17 cellular contexts compared by ENCODE assay signal in the genomic region with DNA sequence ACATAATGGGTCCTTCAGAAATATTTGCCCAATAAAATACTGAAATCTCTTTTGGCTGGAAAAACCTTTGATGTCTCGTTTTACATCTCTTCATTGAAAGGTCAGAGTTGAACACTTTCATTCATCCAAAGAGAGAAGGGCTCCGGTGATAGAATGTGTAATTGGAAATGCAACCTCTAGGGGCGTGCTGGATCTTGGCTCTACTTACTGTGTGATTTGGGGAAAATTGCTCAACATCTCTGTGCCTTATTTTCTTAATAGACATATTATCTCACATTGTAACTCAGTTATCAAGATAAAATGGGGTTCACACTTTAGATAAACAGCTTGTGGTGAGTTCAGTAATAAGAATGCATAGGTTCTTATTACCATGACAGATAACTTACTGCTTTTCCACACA.
DNase-seq lines count a peak whose midpoint lies in the region; ATAC-seq, FAIRE-seq and TF ChIP-seq lines count a peak whose summit lies in the region.
"Had no signal": no experiment of that assay in that cellular context is flagged by ENCODE, and none has a peak within 500 bp of the region (broad histone marks: within the 10 kb centered on the region; RNA-seq: fewer than 3 reads in every experiment).

No MANE protein-coding gene starts in this region.

- H2BK15ac ChIP-seq in mesendoderm (replicated peaks; ENCODE audit: low read depth) = no peak overlapping the region

- H4K5ac ChIP-seq in mesendoderm (ENCODE audit: low read length) = no peak overlapping the region

- no peak overlapping the region for H3K4me2 ChIP-seq in mesendoderm (ENCODE audit: low read length)

- ATAC-seq in GM18858 (IDR thresholded peaks at IDR 0.05; ENCODE audit: unreplicated experiment) = no peak
- ATAC-seq: psoas muscle had no signal

- H2AK5ac ChIP-seq in mesendoderm (ENCODE audit: low read length) = no peak overlapping the region

- no peaks in the 10 kb centered on the region for H3K79me2 ChIP-seq in mesendoderm (ENCODE audit: control insufficient read depth, insufficient read depth, low read length)

- H4K8ac ChIP-seq in mesendoderm (ENCODE audit: low read depth, low read length) = no peak overlapping the region

- FAIRE-seq in bronchial epithelial cell (lab: Jason Lieb, UNC) = no peak
- FAIRE-seq: astrocyte had no signal

- no peak overlapping the region for H3K23ac ChIP-seq in mesendoderm (ENCODE audit: low read length)

- H3K4me3 ChIP-seq in GM06990 (replicated peaks; ENCODE audit: low read depth, low read length) (no peak overlapping the region), bronchial epithelial cell (ENCODE audit: low read depth, low read length) (no peak overlapping the region), mesendoderm (ENCODE audit: low read length) (no peak overlapping the region)
- H3K4me3 ChIP-seq: left ventricle myocardium inferior, psoas muscle had no signal

- DNase-seq in GM06990 (ENCODE audit: extremely low read depth, insufficient read length) = no peak
- DNase-seq in NAMALWA (ENCODE audit: low spot score) = peak; percentile 47
- DNase-seq in bronchial epithelial cell (ENCODE audit: low read depth) = no peak
- DNase-seq in mesendoderm = peak; percentile 14
- DNase-seq in activated T-cell treated with anti-CD3 and anti-CD28 coated beads, Interleukin-2, amount 50 U/mL, for 1 hour = no peak
- no peak for DNase-seq in NOMO-1 treated with dmso at 0.1 percent for 144 hours (lab: John Stamatoyannopoulos, UW; ENCODE audit: unreplicated experiment)
- no peak for DNase-seq in NK-92 (lab: John Stamatoyannopoulos, UW; ENCODE audit: unreplicated experiment)
- DNase-seq: activated CD4-positive, CD25-positive, alpha-beta regulatory T cell; activated naive CD4-positive, alpha-beta T cell; dermis blood vessel endothelial cell; left ventricle myocardium inferior; NCI-H2029; NCI-H510A treated with DMSO at 0.1 percent for 48 hours; psoas muscle had no signal

- H2BK120ac ChIP-seq in mesendoderm (ENCODE audit: low read depth, low read length) = no peak overlapping the region

- H3K4me1 ChIP-seq in mesendoderm (ENCODE audit: control insufficient read depth, low read depth, low read length) = no peaks in the 10 kb centered on the region
- H3K4me1 ChIP-seq: left ventricle myocardium inferior, psoas muscle had no signal

- no peak overlapping the region for H2BK5ac ChIP-seq in mesendoderm (ENCODE audit: low read length)

- H3K79me1 ChIP-seq in mesendoderm (ENCODE audit: low read length) = no peaks in the 10 kb centered on the region

- no peak overlapping the region for H3K18ac ChIP-seq in mesendoderm (ENCODE audit: low read length)

- H3K9ac ChIP-seq in mesendoderm (ENCODE audit: low read length) = no peak overlapping the region

- H3K36me3 ChIP-seq in GM06990 (ENCODE audit: control insufficient read depth, insufficient read depth, low read length) (no peaks in the 10 kb centered on the region), bronchial epithelial cell (ENCODE audit: control insufficient read depth, insufficient read depth, low read length) (no peaks in the 10 kb centered on the region), mesendoderm (ENCODE audit: control insufficient read depth, insufficient read depth, low read length) (no peaks in the 10 kb centered on the region)
- H3K36me3 ChIP-seq: left ventricle myocardium inferior had no signal

- no peak overlapping the region for H3K56ac ChIP-seq in mesendoderm (ENCODE audit: low read length)

- peak; percentile 1 for TF ChIP-seq CTCF in GM06990 (IDR thresholded peaks at IDR 0.05; ENCODE audit: insufficient read depth, low read length, poor library complexity, severe bottlenecking)
- peak; percentile 6 for TF ChIP-seq CTCF in bronchial epithelial cell (IDR thresholded peaks at IDR 0.05; ENCODE audit: insufficient read depth, low read length, severe bottlenecking)

- H3K27me3 ChIP-seq in GM06990 (replicated peaks; ENCODE audit: control insufficient read depth, insufficient read depth, low read length) = no peaks in the 10 kb centered on the region
- H3K27me3 ChIP-seq in bronchial epithelial cell (ENCODE audit: control insufficient read depth, insufficient read depth, low read length) = no peaks in the 10 kb centered on the region
- no peaks in the 10 kb centered on the region for H3K27me3 ChIP-seq in mesendoderm (ENCODE audit: insufficient read depth, low read length, poor library complexity)

- H3K27ac ChIP-seq in mesendoderm (ENCODE audit: low read depth, low read length) = no peak overlapping the region
- H3K27ac ChIP-seq: left ventricle myocardium inferior, psoas muscle, RWPE1 had no signal

- no peak overlapping the region for H3K4ac ChIP-seq in mesendoderm (ENCODE audit: low read depth, low read length)

- no CpG with 5 or more reads among the region's 3 CpGs for WGBS in mesendoderm (ENCODE audit: extremely low coverage, insufficient coverage, low lambda C conversion rate)

Comparison
In these comparisons a context has a peak if more than half of its experiments do, and no peak if none do; other contexts are left out.
1. DNase-seq: peak in NAMALWA (single experiment) and mesendoderm (single experiment); none in GM06990 (single experiment), bronchial epithelial cell (single experiment), activated T-cell treated with anti-CD3 and anti-CD28 coated beads, Interleukin-2, amount 50 U/mL, for 1 hour (single experiment), NOMO-1 treated with dmso at 0.1 percent for 144 hours (single experiment) and NK-92 (single experiment).